ENCODE assay signal across 22 cellular contexts in the genomic region with DNA sequence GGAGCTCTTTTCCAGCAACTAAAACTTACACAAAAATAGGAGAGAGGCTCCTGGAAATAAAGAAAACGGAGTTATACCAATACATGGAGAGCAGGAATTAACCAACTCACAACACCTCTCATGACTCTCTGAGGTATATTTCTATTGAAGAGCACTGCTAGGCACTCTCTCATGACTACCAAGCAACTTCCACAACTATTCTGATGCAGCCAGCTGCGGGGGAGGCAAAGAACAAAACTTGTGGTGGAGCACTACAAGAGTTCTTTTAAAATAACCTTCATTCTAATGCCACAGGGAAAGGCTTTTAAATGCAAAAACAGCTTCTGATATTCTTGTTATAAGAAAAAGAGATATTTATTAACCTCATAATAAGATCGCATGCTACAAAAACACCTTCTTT.
"Had no signal": no experiment of that assay in that cellular context is flagged by ENCODE, and none has a peak within 500 bp of the region (broad histone marks: within the 10 kb centered on the region; RNA-seq: fewer than 3 reads in every experiment).

No MANE protein-coding gene starts in this region.

- H3K27ac ChIP-seq: breast epithelium, KMS-11 had no signal

- ATAC-seq: activated T-cell treated with anti-CD3 and anti-CD28 coated beads, Interleukin-2, amount 50 U/mL, for 72 hours; T-helper 17 cell; WTC11 had no signal

- H3K36me3 ChIP-seq: breast epithelium had no signal

- DNase-seq: activated CD4-positive, alpha-beta T cell treated with anti-CD3 and anti-CD28 coated beads, Interleukin-2, amount 10 ng/mL, durations not matched to agents 24 days and 14 days; activated CD4-positive, alpha-beta T cell treated with anti-CD3 and anti-CD28 coated beads, Interleukin-2, amount 50 U/mL, for 48 hours; activated CD4-positive, CD25-positive, alpha-beta regulatory T cell treated with anti-CD3 and anti-CD28 coated beads, Interleukin-2, amount 50 U/mL, for 72 hours; activated gamma-delta T cell treated with Interleukin-2 at 50 U/mL for 16 hours; activated naive CD4-positive, alpha-beta T cell treated with anti-CD3 and anti-CD28 coated beads, Interleukin-2, amount 10 ng/mL, durations not matched to agents 7 days and 5 days; activated naive CD8-positive, alpha-beta T cell treated with anti-CD3 and anti-CD28 coated beads for 36 hours; activated T-cell treated with anti-CD3 and anti-CD28 coated beads for 4 hours; activated T-cell treated with anti-CD3 and anti-CD28 coated beads, Interleukin-2, amount 50 U/mL, for 72 hours; anterior cingulate cortex; NCI-H1105; NCI-H1436; NCI-H1694 treated with DMSO at 0.1 percent for 48 hours; NCI-H2081; NCI-H446 treated with DMSO at 0.1 percent for 48 hours; NCI-H524 treated with DMSO at 0.1 percent for 48 hours; NCI-H774; SIG-M5; T-helper 17 cell; T-helper 9 cell had no signal

- H3K9ac ChIP-seq: KMS-11 had no signal

- H3K4me1 ChIP-seq: breast epithelium had no signal

- H3K9me3 ChIP-seq: breast epithelium had no signal

- H3K27me3 ChIP-seq: breast epithelium had no signal

- H3K4me3 ChIP-seq: breast epithelium had no signal
